8 cellular contexts compared by ENCODE assay signal in genomic region chr13:98476538-98476966, GRCh38.
DNase-seq lines count a peak whose midpoint lies in the region; ATAC-seq lines count a peak whose summit lies in the region.

No MANE protein-coding gene starts in this region.

- H3K36me3 Mint-ChIP-seq in activated naive CD8-positive, alpha-beta T cell treated with anti-CD3 and anti-CD28 coated beads for 36 hours = peaks cover 60% of the 10 kb centered on the region

- H3K4me1 Mint-ChIP-seq in activated naive CD8-positive, alpha-beta T cell treated with anti-CD3 and anti-CD28 coated beads for 36 hours = peaks cover 65% of the 10 kb centered on the region

- intact Hi-C loops in Right ventricle myocardium inferior (cut with DNase I) = no loop called here
- intact Hi-C loops in cardiac septum (cut with DNase I) = no loop called here

- no peaks in the 10 kb centered on the region for H3K27me3 Mint-ChIP-seq in activated naive CD8-positive, alpha-beta T cell treated with anti-CD3 and anti-CD28 coated beads for 36 hours

- peak overlapping the region; percentile 89 for H3K27ac Mint-ChIP-seq in activated naive CD8-positive, alpha-beta T cell treated with anti-CD3 and anti-CD28 coated beads for 36 hours

- peak; percentile 16 for ATAC-seq in Right ventricle myocardium inferior
- ATAC-seq in HG03175 (IDR thresholded peaks at IDR 0.05; ENCODE audit: unreplicated experiment) = peak; percentile 98

- H3K9me3 Mint-ChIP-seq in activated naive CD8-positive, alpha-beta T cell treated with anti-CD3 and anti-CD28 coated beads for 36 hours = no peaks in the 10 kb centered on the region

- DNase-seq in Right ventricle myocardium inferior (ENCODE audit: missing footprints) (peak; percentile 82), cardiac septum (ENCODE audit: low spot score) (no peak), SW 1271 (lab: John Stamatoyannopoulos, UW) (peak; percentile 96 to 97), iris pigment epithelial cell (ENCODE audit: low read depth) (peak; percentile 91), NCI-H187 (lab: John Stamatoyannopoulos, UW) (no peak)
- peak; percentile 90 for DNase-seq in activated naive CD8-positive, alpha-beta T cell treated with anti-CD3 and anti-CD28 coated beads for 36 hours
- DNase-seq in stimulated activated CD4-positive, alpha-beta T cell treated with anti-CD3 and anti-CD28 coated beads, TNF-alpha, amount 100 ng/mL, for 24 hours (ENCODE audit: low read depth in 3 of 3) = peak; percentile 66 to 87 (median 80)

- peak overlapping the region; percentile 75 for H3K4me3 Mint-ChIP-seq in activated naive CD8-positive, alpha-beta T cell treated with anti-CD3 and anti-CD28 coated beads for 36 hours

Comparison
In these comparisons a context has a peak if more than half of its experiments do, and no peak if none do; other contexts are left out.
1. DNase-seq: peak in Right ventricle myocardium inferior (single experiment), SW 1271 (2 of 2), activated naive CD8-positive, alpha-beta T cell treated with anti-CD3 and anti-CD28 coated beads for 36 hours (single experiment), iris pigment epithelial cell (single experiment) and stimulated activated CD4-positive, alpha-beta T cell treated with anti-CD3 and anti-CD28 coated beads, TNF-alpha, amount 100 ng/mL, for 24 hours (3 of 3); none in cardiac septum (single experiment) and NCI-H187 (0 of 2).